1 cellular context compared by ENCODE assay signal in the genomic region with DNA sequence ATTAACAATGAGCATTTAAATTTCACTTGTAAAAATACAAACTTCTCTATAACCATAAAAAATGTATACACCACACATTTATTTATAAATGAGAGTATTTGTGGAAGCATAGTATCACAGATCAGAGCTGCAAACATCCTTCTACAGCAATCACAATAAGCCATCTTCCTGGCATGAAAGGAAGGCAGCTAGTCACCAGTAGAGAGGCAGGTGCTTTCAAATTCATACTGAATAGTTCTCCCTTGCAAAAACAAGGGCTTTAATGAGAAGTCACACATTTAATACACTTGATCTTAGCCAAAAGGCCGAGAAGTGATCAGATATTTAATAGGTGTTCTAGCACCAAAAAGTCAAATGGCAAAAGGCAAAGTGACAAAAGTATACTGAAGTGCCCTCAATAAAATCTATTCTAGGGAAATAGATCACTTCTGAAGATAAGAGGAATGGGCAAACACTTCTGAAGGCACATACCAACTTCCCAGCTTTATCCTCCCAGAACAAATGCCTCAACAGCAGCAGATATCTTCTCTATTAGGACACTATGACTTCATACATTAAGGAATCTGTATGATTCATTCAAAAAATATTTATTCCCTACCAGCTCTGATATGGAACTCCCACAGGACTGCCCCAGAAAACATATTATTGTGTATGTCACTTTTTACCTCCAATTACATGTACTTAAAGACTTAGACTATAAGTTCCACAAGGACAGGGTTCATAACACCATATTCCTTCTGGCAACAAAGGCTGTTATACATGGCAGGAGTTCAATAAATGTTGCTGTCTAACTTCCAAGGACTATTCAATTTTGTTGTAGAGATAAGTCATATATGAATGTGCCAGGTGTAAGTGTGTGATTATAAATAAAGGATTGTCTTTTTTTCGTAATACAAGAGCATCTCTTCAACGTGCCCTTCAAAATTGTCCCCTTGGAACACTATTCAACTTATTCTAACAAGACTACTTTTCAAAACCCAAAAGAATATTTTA.
A peak's percentile ranks its signal among the peaks of the same experiment; 100 is the strongest.
TF ChIP-seq lines count a peak whose summit lies in the region.

No MANE protein-coding gene starts in this region.

TF ChIP-seq in HEK293, 187 proteins besides CTCF, POLR2A, EP300 and RAD21 (continued from another document):
- TF ChIP-seq, protein P1, sequence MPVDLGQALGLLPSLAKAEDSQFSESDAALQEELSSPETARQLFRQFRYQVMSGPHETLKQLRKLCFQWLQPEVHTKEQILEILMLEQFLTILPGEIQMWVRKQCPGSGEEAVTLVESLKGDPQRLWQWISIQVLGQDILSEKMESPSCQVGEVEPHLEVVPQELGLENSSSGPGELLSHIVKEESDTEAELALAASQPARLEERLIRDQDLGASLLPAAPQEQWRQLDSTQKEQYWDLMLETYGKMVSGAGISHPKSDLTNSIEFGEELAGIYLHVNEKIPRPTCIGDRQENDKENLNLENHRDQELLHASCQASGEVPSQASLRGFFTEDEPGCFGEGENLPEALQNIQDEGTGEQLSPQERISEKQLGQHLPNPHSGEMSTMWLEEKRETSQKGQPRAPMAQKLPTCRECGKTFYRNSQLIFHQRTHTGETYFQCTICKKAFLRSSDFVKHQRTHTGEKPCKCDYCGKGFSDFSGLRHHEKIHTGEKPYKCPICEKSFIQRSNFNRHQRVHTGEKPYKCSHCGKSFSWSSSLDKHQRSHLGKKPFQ (tag by site-specific recombination; IDR thresholded peaks at IDR 0.05) = no peak
- TF ChIP-seq, protein P2, sequence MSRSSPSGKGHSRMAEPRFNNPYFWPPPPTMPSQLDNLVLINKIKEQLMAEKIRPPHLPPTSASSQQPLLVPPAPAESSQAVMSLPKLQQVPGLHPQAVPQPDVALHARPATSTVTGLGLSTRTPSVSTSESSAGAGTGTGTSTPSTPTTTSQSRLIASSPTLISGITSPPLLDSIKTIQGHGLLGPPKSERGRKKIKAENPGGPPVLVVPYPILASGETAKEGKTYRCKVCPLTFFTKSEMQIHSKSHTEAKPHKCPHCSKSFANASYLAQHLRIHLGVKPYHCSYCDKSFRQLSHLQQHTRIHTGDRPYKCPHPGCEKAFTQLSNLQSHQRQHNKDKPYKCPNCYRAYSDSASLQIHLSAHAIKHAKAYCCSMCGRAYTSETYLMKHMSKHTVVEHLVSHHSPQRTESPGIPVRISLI (tag by site-specific recombination; IDR thresholded peaks at IDR 0.05) = 0 out of 2 replicates have a peak, but pooled peaks have one; percentile 19
- TF ChIP-seq ZNF629 (tag by site-specific recombination; IDR thresholded peaks at IDR 0.05) = peak; percentile 88
- TF ChIP-seq ZBTB20 (tag by site-specific recombination; IDR thresholded peaks at IDR 0.05) = peak; percentile 65; the same call in 1 of the 2 replicates
- no peak for TF ChIP-seq ZNF112 (tag by site-specific recombination; IDR thresholded peaks at IDR 0.05)
- 0 out of 2 replicates have a peak, but pooled peaks have one; percentile 47 for TF ChIP-seq ZBTB21 (tag by site-specific recombination; IDR thresholded peaks at IDR 0.05)
- no peak for TF ChIP-seq ZNF701 (tag by site-specific recombination; IDR thresholded peaks at IDR 0.05)
- no peak for TF ChIP-seq ZNF768 (tag by site-specific recombination; IDR thresholded peaks at IDR 0.05)
- TF ChIP-seq ZNF610 (tag by site-specific recombination; IDR thresholded peaks at IDR 0.05; ENCODE audit: borderline replicate concordance) = no peak
- TF ChIP-seq ZNF558 (tag by site-specific recombination; IDR thresholded peaks at IDR 0.05) = no peak
- 0 out of 2 replicates have a peak, but pooled peaks have one; percentile 29 for TF ChIP-seq HOXD13 (CRISPR knock-in tag; IDR thresholded peaks at IDR 0.05; ENCODE audit: borderline replicate concordance)
- peak; percentile 40; the same call in 1 of the 2 replicates for TF ChIP-seq SP7 (tag by site-specific recombination; IDR thresholded peaks at IDR 0.05)
- TF ChIP-seq, protein P3, sequence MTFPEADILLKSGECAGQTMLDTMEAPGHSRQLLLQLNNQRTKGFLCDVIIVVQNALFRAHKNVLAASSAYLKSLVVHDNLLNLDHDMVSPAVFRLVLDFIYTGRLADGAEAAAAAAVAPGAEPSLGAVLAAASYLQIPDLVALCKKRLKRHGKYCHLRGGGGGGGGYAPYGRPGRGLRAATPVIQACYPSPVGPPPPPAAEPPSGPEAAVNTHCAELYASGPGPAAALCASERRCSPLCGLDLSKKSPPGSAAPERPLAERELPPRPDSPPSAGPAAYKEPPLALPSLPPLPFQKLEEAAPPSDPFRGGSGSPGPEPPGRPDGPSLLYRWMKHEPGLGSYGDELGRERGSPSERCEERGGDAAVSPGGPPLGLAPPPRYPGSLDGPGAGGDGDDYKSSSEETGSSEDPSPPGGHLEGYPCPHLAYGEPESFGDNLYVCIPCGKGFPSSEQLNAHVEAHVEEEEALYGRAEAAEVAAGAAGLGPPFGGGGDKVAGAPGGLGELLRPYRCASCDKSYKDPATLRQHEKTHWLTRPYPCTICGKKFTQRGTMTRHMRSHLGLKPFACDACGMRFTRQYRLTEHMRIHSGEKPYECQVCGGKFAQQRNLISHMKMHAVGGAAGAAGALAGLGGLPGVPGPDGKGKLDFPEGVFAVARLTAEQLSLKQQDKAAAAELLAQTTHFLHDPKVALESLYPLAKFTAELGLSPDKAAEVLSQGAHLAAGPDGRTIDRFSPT (tag by site-specific recombination; IDR thresholded peaks at IDR 0.05) = peak; percentile 74
- peak; percentile 69 for TF ChIP-seq ZNF366 (tag by site-specific recombination; conservative IDR thresholded peaks at IDR 0.05)
- TF ChIP-seq ZNF175 (tag by site-specific recombination; IDR thresholded peaks at IDR 0.05) = no peak
- TF ChIP-seq, protein P4, sequence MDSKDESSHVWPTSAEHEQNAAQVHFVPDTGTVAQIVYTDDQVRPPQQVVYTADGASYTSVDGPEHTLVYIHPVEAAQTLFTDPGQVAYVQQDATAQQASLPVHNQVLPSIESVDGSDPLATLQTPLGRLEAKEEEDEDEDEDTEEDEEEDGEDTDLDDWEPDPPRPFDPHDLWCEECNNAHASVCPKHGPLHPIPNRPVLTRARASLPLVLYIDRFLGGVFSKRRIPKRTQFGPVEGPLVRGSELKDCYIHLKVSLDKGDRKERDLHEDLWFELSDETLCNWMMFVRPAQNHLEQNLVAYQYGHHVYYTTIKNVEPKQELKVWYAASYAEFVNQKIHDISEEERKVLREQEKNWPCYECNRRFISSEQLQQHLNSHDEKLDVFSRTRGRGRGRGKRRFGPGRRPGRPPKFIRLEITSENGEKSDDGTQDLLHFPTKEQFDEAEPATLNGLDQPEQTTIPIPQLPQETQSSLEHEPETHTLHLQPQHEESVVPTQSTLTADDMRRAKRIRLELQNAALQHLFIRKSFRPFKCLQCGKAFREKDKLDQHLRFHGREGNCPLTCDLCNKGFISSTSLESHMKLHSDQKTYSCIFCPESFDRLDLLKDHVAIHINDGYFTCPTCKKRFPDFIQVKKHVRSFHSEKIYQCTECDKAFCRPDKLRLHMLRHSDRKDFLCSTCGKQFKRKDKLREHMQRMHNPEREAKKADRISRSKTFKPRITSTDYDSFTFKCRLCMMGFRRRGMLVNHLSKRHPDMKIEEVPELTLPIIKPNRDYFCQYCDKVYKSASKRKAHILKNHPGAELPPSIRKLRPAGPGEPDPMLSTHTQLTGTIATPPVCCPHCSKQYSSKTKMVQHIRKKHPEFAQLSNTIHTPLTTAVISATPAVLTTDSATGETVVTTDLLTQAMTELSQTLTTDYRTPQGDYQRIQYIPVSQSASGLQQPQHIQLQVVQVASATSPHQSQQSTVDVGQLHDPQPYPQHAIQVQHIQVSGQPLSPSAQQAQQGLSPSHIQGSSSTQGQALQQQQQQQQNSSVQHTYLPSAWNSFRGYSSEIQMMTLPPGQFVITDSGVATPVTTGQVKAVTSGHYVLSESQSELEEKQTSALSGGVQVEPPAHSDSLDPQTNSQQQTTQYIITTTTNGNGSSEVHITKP (tag by site-specific recombination; IDR thresholded peaks at IDR 0.05) = peak; percentile 72
- TF ChIP-seq ZNF266 (tag by site-specific recombination; IDR thresholded peaks at IDR 0.05; ENCODE audit: low read depth) = no peak
- TF ChIP-seq, protein P5, sequence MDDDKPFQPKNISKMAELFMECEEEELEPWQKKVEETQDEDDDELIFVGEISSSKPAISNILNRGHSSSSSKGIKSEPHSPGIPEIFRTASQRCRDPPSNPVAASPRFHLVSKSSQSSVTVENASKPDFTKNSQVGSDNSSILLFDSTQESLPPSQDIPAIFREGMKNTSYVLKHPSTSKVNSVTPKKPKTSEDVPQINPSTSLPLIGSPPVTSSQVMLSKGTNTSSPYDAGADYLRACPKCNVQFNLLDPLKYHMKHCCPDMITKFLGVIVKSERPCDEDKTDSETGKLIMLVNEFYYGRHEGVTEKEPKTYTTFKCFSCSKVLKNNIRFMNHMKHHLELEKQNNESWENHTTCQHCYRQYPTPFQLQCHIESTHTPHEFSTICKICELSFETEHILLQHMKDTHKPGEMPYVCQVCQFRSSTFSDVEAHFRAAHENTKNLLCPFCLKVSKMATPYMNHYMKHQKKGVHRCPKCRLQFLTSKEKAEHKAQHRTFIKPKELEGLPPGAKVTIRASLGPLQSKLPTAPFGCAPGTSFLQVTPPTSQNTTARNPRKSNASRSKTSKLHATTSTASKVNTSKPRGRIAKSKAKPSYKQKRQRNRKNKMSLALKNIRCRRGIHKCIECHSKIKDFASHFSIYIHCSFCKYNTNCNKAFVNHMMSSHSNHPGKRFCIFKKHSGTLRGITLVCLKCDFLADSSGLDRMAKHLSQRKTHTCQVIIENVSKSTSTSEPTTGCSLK (tag by site-specific recombination; IDR thresholded peaks at IDR 0.05) = no peak
- TF ChIP-seq ZNF2 (tag by site-specific recombination; IDR thresholded peaks at IDR 0.05) = no peak
- TF ChIP-seq, protein P6, sequence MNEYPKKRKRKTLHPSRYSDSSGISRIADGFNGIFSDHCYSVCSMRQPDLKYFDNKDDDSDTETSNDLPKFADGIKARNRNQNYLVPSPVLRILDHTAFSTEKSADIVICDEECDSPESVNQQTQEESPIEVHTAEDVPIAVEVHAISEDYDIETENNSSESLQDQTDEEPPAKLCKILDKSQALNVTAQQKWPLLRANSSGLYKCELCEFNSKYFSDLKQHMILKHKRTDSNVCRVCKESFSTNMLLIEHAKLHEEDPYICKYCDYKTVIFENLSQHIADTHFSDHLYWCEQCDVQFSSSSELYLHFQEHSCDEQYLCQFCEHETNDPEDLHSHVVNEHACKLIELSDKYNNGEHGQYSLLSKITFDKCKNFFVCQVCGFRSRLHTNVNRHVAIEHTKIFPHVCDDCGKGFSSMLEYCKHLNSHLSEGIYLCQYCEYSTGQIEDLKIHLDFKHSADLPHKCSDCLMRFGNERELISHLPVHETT (tag by site-specific recombination; IDR thresholded peaks at IDR 0.05) = 0 out of 2 replicates have a peak, but pooled peaks have one; percentile 34
- TF ChIP-seq, protein P7, sequence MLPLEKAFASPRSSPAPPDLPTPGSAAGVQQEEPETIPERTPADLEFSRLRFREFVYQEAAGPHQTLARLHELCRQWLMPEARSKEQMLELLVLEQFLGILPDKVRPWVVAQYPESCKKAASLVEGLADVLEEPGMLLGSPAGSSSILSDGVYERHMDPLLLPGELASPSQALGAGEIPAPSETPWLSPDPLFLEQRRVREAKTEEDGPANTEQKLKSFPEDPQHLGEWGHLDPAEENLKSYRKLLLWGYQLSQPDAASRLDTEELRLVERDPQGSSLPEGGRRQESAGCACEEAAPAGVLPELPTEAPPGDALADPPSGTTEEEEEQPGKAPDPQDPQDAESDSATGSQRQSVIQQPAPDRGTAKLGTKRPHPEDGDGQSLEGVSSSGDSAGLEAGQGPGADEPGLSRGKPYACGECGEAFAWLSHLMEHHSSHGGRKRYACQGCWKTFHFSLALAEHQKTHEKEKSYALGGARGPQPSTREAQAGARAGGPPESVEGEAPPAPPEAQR (tag by site-specific recombination; IDR thresholded peaks at IDR 0.05) = no peak
- TF ChIP-seq, protein P8, sequence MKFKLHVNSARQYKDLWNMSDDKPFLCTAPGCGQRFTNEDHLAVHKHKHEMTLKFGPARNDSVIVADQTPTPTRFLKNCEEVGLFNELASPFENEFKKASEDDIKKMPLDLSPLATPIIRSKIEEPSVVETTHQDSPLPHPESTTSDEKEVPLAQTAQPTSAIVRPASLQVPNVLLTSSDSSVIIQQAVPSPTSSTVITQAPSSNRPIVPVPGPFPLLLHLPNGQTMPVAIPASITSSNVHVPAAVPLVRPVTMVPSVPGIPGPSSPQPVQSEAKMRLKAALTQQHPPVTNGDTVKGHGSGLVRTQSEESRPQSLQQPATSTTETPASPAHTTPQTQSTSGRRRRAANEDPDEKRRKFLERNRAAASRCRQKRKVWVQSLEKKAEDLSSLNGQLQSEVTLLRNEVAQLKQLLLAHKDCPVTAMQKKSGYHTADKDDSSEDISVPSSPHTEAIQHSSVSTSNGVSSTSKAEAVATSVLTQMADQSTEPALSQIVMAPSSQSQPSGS (tag by site-specific recombination; IDR thresholded peaks at IDR 0.05; ENCODE audit: low read depth) = 0 out of 2 replicates have a peak, but pooled peaks have one; percentile 22
- no peak for TF ChIP-seq ZNF837 (tag by site-specific recombination; IDR thresholded peaks at IDR 0.05)
TF ChIP-seq in HEK293: peak in this region for 18.
